In the genomic region with DNA sequence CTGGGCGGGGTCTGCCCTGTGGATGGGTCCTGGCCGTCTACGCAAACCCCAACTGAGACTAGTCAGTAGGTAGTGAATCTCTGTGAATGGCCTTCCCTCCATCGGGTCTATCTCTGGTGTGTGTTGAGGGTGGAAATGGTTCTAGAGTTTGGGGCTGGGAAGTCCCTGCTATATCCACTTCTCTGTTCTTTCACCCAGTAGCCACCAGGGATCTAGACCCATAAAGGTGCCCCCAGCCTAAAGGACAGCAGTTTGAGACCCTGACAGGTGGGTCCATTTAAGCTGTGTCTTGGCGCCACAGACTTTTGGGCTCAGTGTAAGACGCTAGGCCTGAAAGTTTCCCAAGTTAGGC, we compare ENCODE assay signal across 10 cellular contexts. TPM values are rescaled to one million over a fixed set of nuclear protein-coding genes. Genes with fewer than 3 reads are reported as not detected.
DNase-seq lines count a peak whose midpoint lies in the region; ATAC-seq, FAIRE-seq and TF ChIP-seq lines count a peak whose summit lies in the region.
"Had no signal": no experiment of that assay in that cellular context is flagged by ENCODE, and none has a peak within 500 bp of the region (broad histone marks: within the 10 kb centered on the region; RNA-seq: fewer than 3 reads in every experiment).

No MANE protein-coding gene starts in this region.

- no peak for TF ChIP-seq POLR2A in GM12892 (IDR thresholded peaks at IDR 0.05; ENCODE audit: low read depth, low read length)

- no peaks in the 10 kb centered on the region for H3K27me3 ChIP-seq in mucosa of stomach (ENCODE audit: control insufficient read depth, insufficient read depth, low read length)

- peaks cover 6% of the 10 kb centered on the region for H3K9me3 ChIP-seq in mucosa of stomach (ENCODE audit: control insufficient read depth, low read length)

- peaks cover 6% of the 10 kb centered on the region for H3K4me1 ChIP-seq in mucosa of stomach (ENCODE audit: control insufficient read depth, insufficient read depth, low read length)

- peak overlapping the region; percentile 69 for H3K27ac ChIP-seq in 22Rv1
- H3K27ac ChIP-seq in caudate nucleus (ENCODE audit: low read depth, low read length), result peak overlapping the region; percentile 87

- FAIRE-seq in GM12892 (lab: Jason Lieb, UNC), result no peak

- no peak for TF ChIP-seq CTCF in 22Rv1 (IDR thresholded peaks at IDR 0.05)

- ATAC-seq in GM21825 (IDR thresholded peaks at IDR 0.05; ENCODE audit: unreplicated experiment) (peak; percentile 10), GM21360 (IDR thresholded peaks at IDR 0.05; ENCODE audit: unreplicated experiment) (no peak), HG02852 (IDR thresholded peaks at IDR 0.05; ENCODE audit: unreplicated experiment) (no peak)

- H3K4me3 ChIP-seq in mucosa of stomach (ENCODE audit: low read length), result peak overlapping the region; percentile 82
- H3K4me3 ChIP-seq: smooth muscle cell had no signal

- no peaks in the 10 kb centered on the region for H3K36me3 ChIP-seq in mucosa of stomach (ENCODE audit: control insufficient read depth, insufficient read depth, low read length)

- DNase-seq in caudate nucleus (lab: John Stamatoyannopoulos, UW), result peak in 1 of 61 donors; percentile 9
- DNase-seq in GM12892 (ENCODE audit: insufficient read length), result no peak
- no peak for DNase-seq in NCI-H345 (lab: John Stamatoyannopoulos, UW)
- DNase-seq: NCI-H748 treated with DMSO at 0.1 percent for 48 hours had no signal

- H3K9ac ChIP-seq in mucosa of stomach (ENCODE audit: low read length), result peak overlapping the region; percentile 64

RNA-seq across cellular contexts. Expression of gene ZNF568, which starts 57.7 kb away (rescaled TPM):
- polyA plus RNA-seq in GM12892 (2012; ENCODE audit: missing spikeins), result 0.55 TPM

RNA-seq across cellular contexts. Expression of gene ZNF829, which starts 57.7 kb away (rescaled TPM):
- 0.78 TPM for polyA plus RNA-seq in GM12892 (2012; ENCODE audit: missing spikeins)
